Comparison of ENCODE assay signal across 1 cellular context in genomic region chr6:47446974-47447373, GRCh38.
TF ChIP-seq lines count a peak whose summit lies in the region.

No MANE protein-coding gene starts in this region.

TF ChIP-seq in K562, 482 proteins besides CTCF, POLR2A, EP300 and RAD21 (continued from another document):
- no peak for TF ChIP-seq HDAC3 (IDR thresholded peaks at IDR 0.05; ENCODE audit: borderline replicate concordance, partially characterized antibody)
- no peak; the same call in 1 of the 2 replicates for TF ChIP-seq FOSL1 (tag; conservative IDR thresholded peaks at IDR 0.05)
- no peak for TF ChIP-seq ZNF644 (tag; IDR thresholded peaks at IDR 0.05; ENCODE audit: low read depth)
- TF ChIP-seq NCOA1 (IDR thresholded peaks at IDR 0.05; ENCODE audit: low read depth) = no peak
- no peak for TF ChIP-seq NCOA6 (IDR thresholded peaks at IDR 0.05)
- TF ChIP-seq FOXP1 (CRISPR knock-in tag; IDR thresholded peaks at IDR 0.05) = no peak
- TF ChIP-seq ZNF766 (CRISPR knock-in tag; conservative IDR thresholded peaks at IDR 0.05) = no peak
- no peak for TF ChIP-seq PHB (CRISPR knock-in tag; IDR thresholded peaks at IDR 0.05)
- TF ChIP-seq, protein P1, sequence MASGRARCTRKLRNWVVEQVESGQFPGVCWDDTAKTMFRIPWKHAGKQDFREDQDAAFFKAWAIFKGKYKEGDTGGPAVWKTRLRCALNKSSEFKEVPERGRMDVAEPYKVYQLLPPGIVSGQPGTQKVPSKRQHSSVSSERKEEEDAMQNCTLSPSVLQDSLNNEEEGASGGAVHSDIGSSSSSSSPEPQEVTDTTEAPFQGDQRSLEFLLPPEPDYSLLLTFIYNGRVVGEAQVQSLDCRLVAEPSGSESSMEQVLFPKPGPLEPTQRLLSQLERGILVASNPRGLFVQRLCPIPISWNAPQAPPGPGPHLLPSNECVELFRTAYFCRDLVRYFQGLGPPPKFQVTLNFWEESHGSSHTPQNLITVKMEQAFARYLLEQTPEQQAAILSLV (tag; IDR thresholded peaks at IDR 0.05) = no peak
- no peak for TF ChIP-seq ZNF217 (CRISPR knock-in tag; IDR thresholded peaks at IDR 0.05)
- TF ChIP-seq GABPA (tag; conservative IDR thresholded peaks at IDR 0.05; ENCODE audit: low read depth) = no peak
- no peak for TF ChIP-seq ZNF76 (CRISPR knock-in tag; IDR thresholded peaks at IDR 0.05; ENCODE audit: borderline replicate concordance)
- TF ChIP-seq DMBX1 (CRISPR knock-in tag; IDR thresholded peaks at IDR 0.05; ENCODE audit: borderline replicate concordance) = no peak
- TF ChIP-seq MXD1 (CRISPR knock-in tag; IDR thresholded peaks at IDR 0.05; ENCODE audit: borderline replicate concordance, poor library complexity, severe bottlenecking) = no peak
- TF ChIP-seq ZBTB12 (CRISPR knock-in tag; IDR thresholded peaks at IDR 0.05) = no peak
- no peak for TF ChIP-seq BRD4 (IDR thresholded peaks at IDR 0.05)
- TF ChIP-seq MEIS2 (IDR thresholded peaks at IDR 0.05; ENCODE audit: partially characterized antibody) = peak; percentile 41
- TF ChIP-seq POLR3A (IDR thresholded peaks at IDR 0.05; ENCODE audit: borderline replicate concordance, extremely low read depth, insufficient read depth, insufficient read length) = no peak
- TF ChIP-seq ZNF696 (CRISPR knock-in tag; conservative IDR thresholded peaks at IDR 0.05) = no peak
TF ChIP-seq in K562: peak in this region for 4.
